ENCODE assay signal across 33 cellular contexts in genomic region chr21:19878133-19878532, GRCh38.
DNase-seq lines count a peak whose midpoint lies in the region; ATAC-seq, FAIRE-seq and TF ChIP-seq lines count a peak whose summit lies in the region.
"Had no signal": no experiment of that assay in that cellular context is flagged by ENCODE, and none has a peak within 500 bp of the region (broad histone marks: within the 10 kb centered on the region; RNA-seq: fewer than 3 reads in every experiment).

No MANE protein-coding gene starts in this region.

- no peak overlapping the region for H3K27ac ChIP-seq in HepG2 (ENCODE audit: extremely low read length, insufficient read depth, low read length)
- no peak overlapping the region for H3K27ac ChIP-seq in right lobe of liver
- no peak overlapping the region for H3K27ac ChIP-seq in SU-DHL-6 (ENCODE audit: low read depth, low read length)
- H3K27ac ChIP-seq: 22Rv1; A549; BLaER1; BLaER1 treated with 17β-estradiol and CSF1 and Interleukin-3, amounts not matched to agents 10 nM and 100 nM; C4-2B had no signal

- no peak overlapping the region for H3K27ac Mint-ChIP-seq in activated CD4-positive, alpha-beta T cell treated with anti-CD3 and anti-CD28 coated beads, Interleukin-2, amount 10 ng/mL, durations not matched to agents 7 days and 5 days
- H3K27ac Mint-ChIP-seq: B cell; CD14-positive monocyte; CD4-positive, alpha-beta memory T cell; CD4-positive, alpha-beta T cell; CD4-positive, CD25-positive, alpha-beta regulatory T cell; CD8-positive, alpha-beta memory T cell; CD8-positive, alpha-beta T cell had no signal

- H3F3A ChIP-seq in SU-DHL-6 (ENCODE audit: insufficient read depth): no peaks in the 10 kb centered on the region

- ATAC-seq in HepG2 (no peak), right lobe of liver (no peak)
- ATAC-seq: A549; CD8-positive, alpha-beta T cell had no signal

- no peaks in the 10 kb centered on the region for H3K27me3 Mint-ChIP-seq in activated CD4-positive, alpha-beta T cell treated with anti-CD3 and anti-CD28 coated beads, Interleukin-2, amount 10 ng/mL, durations not matched to agents 7 days and 5 days
- H3K27me3 Mint-ChIP-seq: B cell; CD4-positive, alpha-beta memory T cell; CD4-positive, alpha-beta T cell; CD4-positive, CD25-positive, alpha-beta regulatory T cell; CD8-positive, alpha-beta memory T cell had no signal

- H3K36me3 ChIP-seq in HepG2 (replicated peaks in 1 of 2; ENCODE audit: control insufficient read depth in 1 of 2, insufficient read depth in 2 of 2, low read length in 2 of 2) (no peaks in the 10 kb centered on the region), right lobe of liver (no peaks in the 10 kb centered on the region), SU-DHL-6 (ENCODE audit: low read length) (no peaks in the 10 kb centered on the region)
- H3K36me3 ChIP-seq: BE2C; BLaER1; BLaER1 treated with 17β-estradiol and CSF1 and Interleukin-3, amounts not matched to agents 10 nM and 100 nM had no signal

- no peak for TF ChIP-seq POLR2A in HepG2 (IDR thresholded peaks at IDR 0.05; ENCODE audit: insufficient read depth in 1 of 2, low read depth in 2 of 2, low read length in 2 of 2)
- no peak for TF ChIP-seq POLR2A in right lobe of liver (IDR thresholded peaks at IDR 0.05)

- no peaks in the 10 kb centered on the region for H3K4me1 ChIP-seq in HepG2 (ENCODE audit: insufficient read depth, low read length)
- no peaks in the 10 kb centered on the region for H3K4me1 ChIP-seq in right lobe of liver
- H3K4me1 ChIP-seq: A549; BE2C; BLaER1; BLaER1 treated with 17β-estradiol and CSF1 and Interleukin-3, amounts not matched to agents 10 nM and 100 nM; Caco-2 had no signal

- no peak for FAIRE-seq in HepG2 (lab: Jason Lieb, UNC)
- FAIRE-seq: A204.1, A549, D721Med had no signal

- H3K9me3 ChIP-seq in HepG2 (ENCODE audit: low read length): peaks cover 86% of the 10 kb centered on the region
- H3K9me3 ChIP-seq in right lobe of liver: peaks cover 0 to 4% (median 0%) of the 10 kb centered on the region in 4 donors
- H3K9me3 ChIP-seq in SU-DHL-6 (ENCODE audit: insufficient read depth, low read length): peaks cover 13% of the 10 kb centered on the region; the same call in 1 of the 2 replicates
- H3K9me3 ChIP-seq: A549; BE2C; BLaER1; BLaER1 treated with 17β-estradiol and CSF1 and Interleukin-3, amounts not matched to agents 10 nM and 100 nM; Caco-2 had no signal

- no peak for TF ChIP-seq EP300 in HepG2 (IDR thresholded peaks at IDR 0.05; ENCODE audit: low read depth in 2 of 2, low read length in 2 of 2)
- TF ChIP-seq EP300 in HepG2 (CRISPR knock-in tag; IDR thresholded peaks at IDR 0.05; ENCODE audit: borderline replicate concordance): no peak

- no peak overlapping the region for H3K4me3 Mint-ChIP-seq in activated CD4-positive, alpha-beta T cell treated with anti-CD3 and anti-CD28 coated beads, Interleukin-2, amount 10 ng/mL, durations not matched to agents 7 days and 5 days
- H3K4me3 Mint-ChIP-seq: B cell; CD14-positive monocyte; CD4-positive, alpha-beta memory T cell; CD4-positive, alpha-beta T cell; CD4-positive, CD25-positive, alpha-beta regulatory T cell; CD8-positive, alpha-beta memory T cell; CD8-positive, alpha-beta T cell had no signal

- peaks cover 10% of the 10 kb centered on the region for H3K9me3 Mint-ChIP-seq in activated CD4-positive, alpha-beta T cell treated with anti-CD3 and anti-CD28 coated beads, Interleukin-2, amount 10 ng/mL, durations not matched to agents 7 days and 5 days

- WGBS in HepG2 (ENCODE audit: low lambda C conversion rate): 11% methylated on average over 3 of the region's 3 CpGs
- 49% methylated on average over 3 of the region's 3 CpGs for WGBS in right lobe of liver (ENCODE audit: insufficient coverage, low coverage, low lambda C conversion rate, missing lambda C conversion rate)

- no peaks in the 10 kb centered on the region for H4K20me1 ChIP-seq in HepG2 (ENCODE audit: insufficient read depth, low read length)
- no peaks in the 10 kb centered on the region for H4K20me1 ChIP-seq in SU-DHL-6 (ENCODE audit: low read depth, low read length)
- H4K20me1 ChIP-seq: BLaER1; BLaER1 treated with 17β-estradiol and CSF1 and Interleukin-3, amounts not matched to agents 10 nM and 100 nM had no signal

- TF ChIP-seq RAD21 in HepG2 (CRISPR knock-in tag; IDR thresholded peaks at IDR 0.05): no peak

- H3K27me3 ChIP-seq in HepG2 (ENCODE audit: control insufficient read depth in 1 of 2, insufficient read depth in 2 of 2, low read length in 2 of 2) (no peaks in the 10 kb centered on the region), right lobe of liver (no peaks in the 10 kb centered on the region), SU-DHL-6 (ENCODE audit: low read length) (no peaks in the 10 kb centered on the region)
- H3K27me3 ChIP-seq: BE2C; BLaER1; BLaER1 treated with 17β-estradiol and CSF1 and Interleukin-3, amounts not matched to agents 10 nM and 100 nM had no signal

- intact Hi-C loops in HepG2 (cut with micrococcal nuclease; ENCODE audit: unreplicated experiment): no loop called here
- intact Hi-C loops in right lobe of liver (cut with DNase I): no loop called here

- DNase-seq in HepG2 (ENCODE audit: low spot score): no peak
- no peak for DNase-seq in right lobe of liver
- DNase-seq in activated CD4-positive, alpha-beta T cell treated with anti-CD3 and anti-CD28 coated beads, Interleukin-2, amount 10 ng/mL, durations not matched to agents 7 days and 5 days: no peak
- DNase-seq: 8988T; ACHN; AML-193; BE2C; C1 segment of cervical spinal cord; Caco-2; Calu3; CD4-positive, alpha-beta memory T cell; CD4-positive, alpha-beta T cell; CD4-positive, CD25-positive, alpha-beta regulatory T cell; CD8-positive, alpha-beta memory T cell; CD8-positive, alpha-beta T cell; COR-L47; DMS 273 treated with DMSO at 0.1 percent for 48 hours; DMS153; DMS53; DMS79; DMS79 treated with DMSO at 0.1 percent for 48 hours; DND-41; EL had no signal

- no peaks in the 10 kb centered on the region for H3K9me2 ChIP-seq in SU-DHL-6 (replicated peaks; ENCODE audit: insufficient read depth, low read length)

- no peak for TF ChIP-seq CTCF in HepG2 (CRISPR knock-in tag; IDR thresholded peaks at IDR 0.05)
- no peak for TF ChIP-seq CTCF in right lobe of liver (IDR thresholded peaks at IDR 0.05)
- no peak for TF ChIP-seq CTCF in SU-DHL-6 (IDR thresholded peaks at IDR 0.05; ENCODE audit: insufficient read depth, low read length, poor library complexity, severe bottlenecking)

- H3K4me1 Mint-ChIP-seq in activated CD4-positive, alpha-beta T cell treated with anti-CD3 and anti-CD28 coated beads, Interleukin-2, amount 10 ng/mL, durations not matched to agents 7 days and 5 days: no peaks in the 10 kb centered on the region
- H3K4me1 Mint-ChIP-seq: B cell; CD14-positive monocyte; CD4-positive, alpha-beta memory T cell; CD4-positive, CD25-positive, alpha-beta regulatory T cell; CD8-positive, alpha-beta memory T cell had no signal

- H3K79me2 ChIP-seq in HepG2 (ENCODE audit: insufficient read depth, low read length) (no peaks in the 10 kb centered on the region), SU-DHL-6 (ENCODE audit: insufficient read depth, low read length) (no peaks in the 10 kb centered on the region)

- BruUV-seq in HepG2 (replicated peaks; lab: Mats Ljungman, UMichigan): no TSS peak

- H3K36me3 Mint-ChIP-seq in activated CD4-positive, alpha-beta T cell treated with anti-CD3 and anti-CD28 coated beads, Interleukin-2, amount 10 ng/mL, durations not matched to agents 7 days and 5 days (ENCODE audit: low read depth): no peaks in the 10 kb centered on the region
- H3K36me3 Mint-ChIP-seq: CD14-positive monocyte; CD4-positive, alpha-beta memory T cell; CD4-positive, CD25-positive, alpha-beta regulatory T cell; CD8-positive, alpha-beta memory T cell; CD8-positive, alpha-beta T cell had no signal

- POLR2A ChIA-PET in HepG2 (lab: Yijun Ruan, JAX): no interaction called here
- POLR2A ChIA-PET in activated CD4-positive, alpha-beta T cell treated with anti-CD3 and anti-CD28 coated beads, Interleukin-2, amount 10 ng/mL, durations not matched to agents 7 days and 5 days (lab: Charles Lee): no interaction called here

- CTCF ChIA-PET in HepG2 (lab: Yijun Ruan, JAX; ENCODE audit: low intra/inter-chr PET ratio, low total read pairs): no interaction called here
- CTCF ChIA-PET in activated CD4-positive, alpha-beta T cell treated with anti-CD3 and anti-CD28 coated beads, Interleukin-2, amount 10 ng/mL, durations not matched to agents 7 days and 5 days (lab: Charles Lee): no interaction called here

- H2AFZ ChIP-seq in HepG2 (ENCODE audit: low read length) (no peak overlapping the region), SU-DHL-6 (ENCODE audit: low read depth, low read length, severe bottlenecking) (peak overlapping the region; percentile 45)

- in situ Hi-C loops in HepG2 (cut with HindIII; ENCODE audit: extremely low pct_ligation_motif_present, low pct_unique_long_range_greater_than_20kb): no loop called here

- H3K4me2 ChIP-seq in HepG2 (ENCODE audit: low read depth, low read length): no peak overlapping the region
- no peak overlapping the region for H3K4me2 ChIP-seq in SU-DHL-6 (ENCODE audit: low read depth, low read length, poor library complexity, severe bottlenecking)
- H3K4me2 ChIP-seq: A549; BLaER1; BLaER1 treated with 17β-estradiol and CSF1 and Interleukin-3, amounts not matched to agents 10 nM and 100 nM had no signal

- H3K9ac ChIP-seq in HepG2 (ENCODE audit: insufficient read depth, low read depth, low read length) (no peak overlapping the region), SU-DHL-6 (ENCODE audit: low read length) (no peak overlapping the region)
- H3K9ac ChIP-seq: BLaER1; BLaER1 treated with 17β-estradiol and CSF1 and Interleukin-3, amounts not matched to agents 10 nM and 100 nM had no signal

- H3K4me3 ChIP-seq in HepG2 (replicated peaks in 1 of 3; ENCODE audit: insufficient read depth in 1 of 3, low read depth in 2 of 3, low read length in 3 of 3) (no peak overlapping the region), right lobe of liver (no peak overlapping the region), SU-DHL-6 (ENCODE audit: insufficient read depth, low read length, poor library complexity, severe bottlenecking) (no peak overlapping the region)
- H3K4me3 ChIP-seq: A549; BLaER1; BLaER1 treated with 17β-estradiol and CSF1 and Interleukin-3, amounts not matched to agents 10 nM and 100 nM had no signal

TF ChIP-seq in HepG2, 621 proteins besides CTCF, POLR2A, EP300 and RAD21:
- TF ChIP-seq CREM (IDR thresholded peaks at IDR 0.05): no peak
- no peak for TF ChIP-seq CREM (CRISPR knock-in tag; IDR thresholded peaks at IDR 0.05)
- peak; percentile 67 for TF ChIP-seq ATF7 (IDR thresholded peaks at IDR 0.05)
- TF ChIP-seq ATF7 (CRISPR knock-in tag; IDR thresholded peaks at IDR 0.05): no peak
- peak; percentile 57 for TF ChIP-seq CREB1 (IDR thresholded peaks at IDR 0.05)
- no peak for TF ChIP-seq CREB1 (CRISPR knock-in tag; IDR thresholded peaks at IDR 0.05)
TF ChIP-seq in HepG2: peak in this region for 2.
